8 cellular contexts compared by ENCODE assay signal in genomic region chr6:97282726-97283617, GRCh38. TPM values are rescaled to one million over a fixed set of nuclear protein-coding genes. Genes with fewer than 3 reads are reported as not detected.
DNase-seq lines count a peak whose midpoint lies in the region; ATAC-seq and TF ChIP-seq lines count a peak whose summit lies in the region.

TSS of gene MMS22L (minus strand) at chr6:97283216. CDS start at chr6:97282477, 739 bp downstream.

- H3K36me3 ChIP-seq in GM06990 (ENCODE audit: control insufficient read depth, insufficient read depth, low read length), result no peaks in the 10 kb centered on the region

- DNase-seq in GM06990 (ENCODE audit: extremely low read depth, insufficient read length) (peak; percentile 91), NB4 (ENCODE audit: low read depth) (peak; percentile 96), SK-N-DZ (ENCODE audit: low spot score) (peak; percentile 96), globus pallidus (ENCODE audit: low spot score) (peak; percentile 88), occipital lobe (lab: John Stamatoyannopoulos, UW) (peak; percentile 78)
- DNase-seq in activated naive CD4-positive, alpha-beta T cell treated with Interleukin-2 at 50 U/mL for 16 hours, result peak; percentile 92

- H3K27ac ChIP-seq in temporal lobe (ENCODE audit: low read depth, low read length), result no peak within 1 kb of the TSS

- no peak for TF ChIP-seq CTCF in GM06990 (IDR thresholded peaks at IDR 0.05; ENCODE audit: insufficient read depth, low read length, poor library complexity, severe bottlenecking)
- TF ChIP-seq CTCF in NB4 (IDR thresholded peaks at IDR 0.05; ENCODE audit: low read depth, low read length), result no peak

- H3K4me3 ChIP-seq in GM06990 (replicated peaks; ENCODE audit: low read depth, low read length), result peak within 1 kb of the TSS; percentile 73
- H3K4me3 ChIP-seq in NB4 (ENCODE audit: low read depth, low read length), result peak within 1 kb of the TSS; percentile 84

- ATAC-seq in HG02571 (IDR thresholded peaks at IDR 0.05; ENCODE audit: unreplicated experiment), result peak; percentile 97

- H3K27me3 ChIP-seq in GM06990 (replicated peaks; ENCODE audit: control insufficient read depth, insufficient read depth, low read length), result no peaks in the 10 kb centered on the region

- peak; percentile 49 for TF ChIP-seq POLR2A in NB4 (IDR thresholded peaks at IDR 0.05; ENCODE audit: extremely low read depth, insufficient read length)

RNA-seq across cellular contexts. Expression of gene MMS22L, which starts in this region (rescaled TPM):
- polyA plus RNA-seq in SK-N-DZ (2014; cell fraction: cytosol; rRNA removed), result 24.2 and 40.5 TPM in 2 replicates
- polyA plus RNA-seq in SK-N-DZ (2014; cell fraction: nucleus; rRNA removed), result 28.6 and 42.0 TPM in 2 replicates
- total RNA-seq in occipital lobe (20.6 TPM), temporal lobe (13.5 TPM)
